ENCODE assay signal across 8 cellular contexts in genomic region chr15:90286678-90287077, GRCh38. TPM values are rescaled to one million over a fixed set of nuclear protein-coding genes. Genes with fewer than 3 reads are reported as not detected.
DNase-seq lines count a peak whose midpoint lies in the region; ATAC-seq and TF ChIP-seq lines count a peak whose summit lies in the region.

No MANE protein-coding gene starts in this region.

- intact Hi-C loops in Panc1 (cut with micrococcal nuclease; ENCODE audit: unreplicated experiment) (loop anchor here (2.0 kb wide), 1 partner anchor 144 kb away; no protein-coding TSS in a partner anchor), mammary epithelial cell (cut with micrococcal nuclease) (loop anchor here (1.0 kb wide), 1 partner anchor 143 kb away; no protein-coding TSS in a partner anchor), gastrocnemius medialis (cut with DNase I; ENCODE audit: low total_unique reads) (no loop called here)
- intact Hi-C loops in naive thymus-derived CD4-positive, alpha-beta T cell (cut with micrococcal nuclease): loop anchor here (1.0 kb wide), 3 partner anchors 67 to 546 kb away; no protein-coding TSS in a partner anchor

- no peaks in the 10 kb centered on the region for H4K20me1 ChIP-seq in mammary epithelial cell (ENCODE audit: insufficient read depth, low read length)

- 0 out of 2 replicates have a peak, but pooled peaks cover 3% of the 10 kb centered on the region for H3K4me1 ChIP-seq in Panc1 (ENCODE audit: control insufficient read depth, insufficient read depth, low read length)
- no peaks in the 10 kb centered on the region for H3K4me1 ChIP-seq in mammary epithelial cell (ENCODE audit: insufficient read depth, low read length)
- H3K4me1 ChIP-seq in naive thymus-derived CD4-positive, alpha-beta T cell (ENCODE audit: control insufficient read depth in 2 of 2, insufficient read depth in 2 of 2, low read length in 2 of 2): no peaks in the 10 kb centered on the region
- H3K4me1 ChIP-seq in gastrocnemius medialis: no peaks in the 10 kb centered on the region

- H3K9ac ChIP-seq in mammary epithelial cell (ENCODE audit: insufficient read depth, low read length): no peak overlapping the region

- CTCF ChIA-PET in Panc1 (lab: Charles Lee): no interaction called here
- CTCF ChIA-PET in mammary epithelial cell (lab: Charles Lee; ENCODE audit: low non-redundant PET): no interaction called here
- CTCF ChIA-PET in naive thymus-derived CD4-positive, alpha-beta T cell (lab: Charles Lee): interaction anchor here (0.7 to 1.0 kb wide), 4 partner anchors 10 to 287 kb away, joined by 3 read pairs; no protein-coding TSS in a partner anchor

- no peak overlapping the region for H3K27ac ChIP-seq in Panc1 (ENCODE audit: low read length)
- no peak overlapping the region for H3K27ac ChIP-seq in mammary epithelial cell (ENCODE audit: insufficient read depth, low read depth, low read length)
- no peak overlapping the region for H3K27ac ChIP-seq in naive thymus-derived CD4-positive, alpha-beta T cell (ENCODE audit: low read depth, low read length)
- H3K27ac ChIP-seq in gastrocnemius medialis: no peak overlapping the region

- H3K9me3 Mint-ChIP-seq in naive thymus-derived CD4-positive, alpha-beta T cell: no peaks in the 10 kb centered on the region

- H3K27me3 ChIP-seq in Panc1 (ENCODE audit: control insufficient read depth, insufficient read depth, low read length) (no peaks in the 10 kb centered on the region), mammary epithelial cell (ENCODE audit: insufficient read depth, low read length) (no peaks in the 10 kb centered on the region), gastrocnemius medialis (no peaks in the 10 kb centered on the region)
- H3K27me3 ChIP-seq in naive thymus-derived CD4-positive, alpha-beta T cell (ENCODE audit: control insufficient read depth in 2 of 2, insufficient read depth in 2 of 2, low read length in 2 of 2): no peaks in the 10 kb centered on the region

- H3K27ac Mint-ChIP-seq in naive thymus-derived CD4-positive, alpha-beta T cell: no peak overlapping the region

- DNase-seq in ACHN (peak; percentile 56), Panc1 (ENCODE audit: low read depth, low spot score) (no peak), mammary epithelial cell (no peak), gastrocnemius medialis (no peak)
- DNase-seq in naive thymus-derived CD4-positive, alpha-beta T cell: peak in 7 of 9 donors; percentile 39 to 68 (median 61)

- H3K79me2 ChIP-seq in mammary epithelial cell (ENCODE audit: insufficient read depth, low read length): no peaks in the 10 kb centered on the region

- H3K36me3 Mint-ChIP-seq in naive thymus-derived CD4-positive, alpha-beta T cell: no peaks in the 10 kb centered on the region

- ATAC-seq in Panc1 (peak; percentile 91), gastrocnemius medialis (no peak), GM19467 (IDR thresholded peaks at IDR 0.05; ENCODE audit: unreplicated experiment) (no peak), HG02678 (IDR thresholded peaks at IDR 0.05; ENCODE audit: unreplicated experiment) (no peak)
- ATAC-seq in naive thymus-derived CD4-positive, alpha-beta T cell: peak; percentile 88

- POLR2A ChIA-PET in Panc1 (lab: Charles Lee): no interaction called here
- POLR2A ChIA-PET in naive thymus-derived CD4-positive, alpha-beta T cell (lab: Charles Lee): interaction anchor here (1.0 kb wide), 1 partner anchor 9 kb away, joined by 3 read pairs; no protein-coding TSS in a partner anchor

- dilution Hi-C loops in mammary epithelial cell (cut with HindIII; ENCODE audit: low sequenced_read_pairs): no loop called here

- H3K4me1 Mint-ChIP-seq in naive thymus-derived CD4-positive, alpha-beta T cell: peaks cover 0 to 5% (median 0%) of the 10 kb centered on the region in 7 donors

- H3K4me3 ChIP-seq in Panc1 (ENCODE audit: low read depth in 2 of 2, low read length in 2 of 2) (no peak overlapping the region), mammary epithelial cell (replicated peaks in 1 of 3; ENCODE audit: insufficient read depth in 1 of 3, low read depth in 2 of 3, low read length in 3 of 3) (no peak overlapping the region), gastrocnemius medialis (no peak overlapping the region)
- no peak overlapping the region for H3K4me3 ChIP-seq in naive thymus-derived CD4-positive, alpha-beta T cell (ENCODE audit: low read length)

- in situ Hi-C loops in ACHN (cut with HindIII; ENCODE audit: low pct_ligation_motif_present, low pct_unique_long_range_greater_than_20kb, low sequenced_read_pairs) (no loop called here), Panc1 (cut with HindIII; ENCODE audit: low pct_unique_long_range_greater_than_20kb, low sequenced_read_pairs) (no loop called here), mammary epithelial cell (cut with MboI; ENCODE audit: low sequenced_read_pairs in 2 of 2) (no loop called here), gastrocnemius medialis (cut with MboI; ENCODE audit: low sequenced_read_pairs in 4 of 4) (no loop called here)

- TF ChIP-seq POLR2A in gastrocnemius medialis (IDR thresholded peaks at IDR 0.05): no peak

- peak; percentile 61 for TF ChIP-seq CTCF in GM12872 (IDR thresholded peaks at IDR 0.05; ENCODE audit: insufficient read depth, low read depth, low read length)
- TF ChIP-seq CTCF in Panc1 (IDR thresholded peaks at IDR 0.05): no peak; the same call in 1 of the 2 replicates
- TF ChIP-seq CTCF in mammary epithelial cell (conservative IDR thresholded peaks at IDR 0.05 in 1 of 2, IDR thresholded peaks at IDR 0.05 in 1 of 2; ENCODE audit: extremely low read depth in 1 of 2, insufficient read depth in 1 of 2, low read depth in 1 of 2, low read length in 2 of 2): peak; percentile 15 to 38
- peak in 1 of 5 experiments; percentile 44 for TF ChIP-seq CTCF in gastrocnemius medialis (IDR thresholded peaks at IDR 0.05 in 4 of 5, conservative IDR thresholded peaks at IDR 0.05 in 1 of 5)

- no peaks in the 10 kb centered on the region for H3K36me3 ChIP-seq in Panc1 (ENCODE audit: control insufficient read depth, insufficient read depth, low read length)
- H3K36me3 ChIP-seq in mammary epithelial cell (ENCODE audit: insufficient read depth, low read length): no peaks in the 10 kb centered on the region
- no peaks in the 10 kb centered on the region for H3K36me3 ChIP-seq in naive thymus-derived CD4-positive, alpha-beta T cell (ENCODE audit: control insufficient read depth in 2 of 3, insufficient read depth in 3 of 3, low read length in 3 of 3)
- H3K36me3 ChIP-seq in gastrocnemius medialis: no peaks in the 10 kb centered on the region

- no peak overlapping the region for H2AFZ ChIP-seq in mammary epithelial cell (ENCODE audit: low read depth, low read length)

- no peak overlapping the region for H3K4me2 ChIP-seq in mammary epithelial cell (ENCODE audit: insufficient read depth, low read depth, low read length)

- no peak overlapping the region for H3K4me3 Mint-ChIP-seq in naive thymus-derived CD4-positive, alpha-beta T cell

- BruUV-seq in Panc1 (replicated peaks; lab: Mats Ljungman, UMichigan) (no TSS peak), mammary epithelial cell (replicated peaks; lab: Mats Ljungman, UMichigan) (no TSS peak)

- H3K9me3 ChIP-seq in Panc1 (ENCODE audit: control insufficient read depth, insufficient read depth, low read depth, low read length) (no peaks in the 10 kb centered on the region), mammary epithelial cell (replicated peaks; ENCODE audit: insufficient read depth, low read length) (no peaks in the 10 kb centered on the region), gastrocnemius medialis (no peaks in the 10 kb centered on the region)
- no peaks in the 10 kb centered on the region for H3K9me3 ChIP-seq in naive thymus-derived CD4-positive, alpha-beta T cell (ENCODE audit: control insufficient read depth in 2 of 3, low read length in 3 of 3)

- H3K27me3 Mint-ChIP-seq in naive thymus-derived CD4-positive, alpha-beta T cell: peaks cover 0 to 10% (median 0%) of the 10 kb centered on the region in 5 donors

RNA-seq across cellular contexts. Expression of gene NGRN, which starts 21.2 kb away (rescaled TPM):
- 137 TPM for total RNA-seq in Panc1 (2021; ENCODE audit: unreplicated experiment)
- 85.4 TPM for polyA plus RNA-seq in Panc1 (2012; ENCODE audit: insufficient read length)
- 10 to 100 TPM; 55.3 to 77.2 TPM for total RNA-seq in mammary epithelial cell
- polyA plus RNA-seq in mammary epithelial cell: 36.4 TPM
- 11.9 TPM for polyA minus RNA-seq in mammary epithelial cell
- 10 to 100 TPM; 34.1 to 51.5 (median 48.4) TPM for total RNA-seq in naive thymus-derived CD4-positive, alpha-beta T cell
- 10 to 100 TPM; 29.7 to 48.5 TPM for polyA plus RNA-seq in naive thymus-derived CD4-positive, alpha-beta T cell
- total RNA-seq in gastrocnemius medialis: 100 to 1,000 TPM; 160 to 323 (median 274) TPM

RNA-seq across cellular contexts. Expression of gene TTLL13, which starts 37.3 kb away (rescaled TPM):
- 0.39 TPM for total RNA-seq in Panc1 (2021; ENCODE audit: unreplicated experiment)
- polyA plus RNA-seq in Panc1 (2012; ENCODE audit: insufficient read length): 0.17 TPM
- under 1 TPM; 0.17 to 0.21 TPM for total RNA-seq in mammary epithelial cell
- 0.02 TPM for polyA plus RNA-seq in mammary epithelial cell
- polyA minus RNA-seq in mammary epithelial cell: not detected
- total RNA-seq in naive thymus-derived CD4-positive, alpha-beta T cell: 1 to 10 TPM in 1 of 5 experiments, under 1 TPM in 3, not detected in 1; 0.40 to 1.8 (median 0.63) TPM
- polyA plus RNA-seq in naive thymus-derived CD4-positive, alpha-beta T cell: not detected
- not detected for total RNA-seq in gastrocnemius medialis

RNA-seq across cellular contexts. Expression of gene GDPGP1, which starts 52.7 kb away (rescaled TPM):
- total RNA-seq in Panc1 (2021; ENCODE audit: unreplicated experiment): 22.8 TPM
- 11.7 TPM for polyA plus RNA-seq in Panc1 (2012; ENCODE audit: insufficient read length)
- 1 to 10 TPM; 3.9 to 6.8 TPM for total RNA-seq in mammary epithelial cell
- 2.6 TPM for polyA plus RNA-seq in mammary epithelial cell
- 7.6 TPM for polyA minus RNA-seq in mammary epithelial cell
- total RNA-seq in naive thymus-derived CD4-positive, alpha-beta T cell: 10 to 100 TPM in 4 of 5 experiments, 1 to 10 TPM in 1; 7.3 to 16.3 (median 14.9) TPM
- polyA plus RNA-seq in naive thymus-derived CD4-positive, alpha-beta T cell: 1 to 10 TPM in 1 of 2 donors, under 1 TPM in 1; 0.61 to 1.2 TPM
- 1 to 10 TPM; 1.8 to 6.9 (median 4.3) TPM for total RNA-seq in gastrocnemius medialis

RNA-seq across cellular contexts. Expression of gene CIB1, which starts 52.9 kb away (rescaled TPM):
- total RNA-seq in Panc1 (2021; ENCODE audit: unreplicated experiment): 193 TPM
- polyA plus RNA-seq in Panc1 (2012; ENCODE audit: insufficient read length): 352 TPM
- total RNA-seq in mammary epithelial cell: 10 to 100 TPM; 14.8 to 74.6 TPM
- 115 TPM for polyA plus RNA-seq in mammary epithelial cell
- polyA minus RNA-seq in mammary epithelial cell: 42.4 TPM
- total RNA-seq in naive thymus-derived CD4-positive, alpha-beta T cell: 100 to 1,000 TPM in 3 of 5 experiments, 10 to 100 TPM in 2; 76.8 to 149 (median 127) TPM
- polyA plus RNA-seq in naive thymus-derived CD4-positive, alpha-beta T cell: 100 to 1,000 TPM; 224 to 229 TPM
- 10 to 100 TPM; 15.5 to 43.4 (median 30.7) TPM for total RNA-seq in gastrocnemius medialis

Comparison
In these comparisons a context has a peak if more than half of its experiments do, and no peak if none do; other contexts are left out.
1. DNase-seq: peak in ACHN (single experiment) and naive thymus-derived CD4-positive, alpha-beta T cell (7 of 9); none in Panc1 (single experiment), mammary epithelial cell (single experiment) and gastrocnemius medialis (0 of 2).
2. ATAC-seq: peak in Panc1 (single experiment) and naive thymus-derived CD4-positive, alpha-beta T cell (single experiment); none in gastrocnemius medialis (0 of 2), GM19467 (single experiment) and HG02678 (single experiment).